22 cellular contexts compared by ENCODE assay signal in genomic region chr3:186842426-186843038, GRCh38. TPM values are rescaled to one million over a fixed set of nuclear protein-coding genes. Genes with fewer than 3 reads are reported as not detected.
"Had no signal": no experiment of that assay in that cellular context is flagged by ENCODE, and none has a peak within 500 bp of the region (broad histone marks: within the 10 kb centered on the region; RNA-seq: fewer than 3 reads in every experiment).

Gene ADIPOQ, plus strand, starts transcription at chr3:186842710. Its CDS starts 10,349 bp downstream, at chr3:186853059.

- DNase-seq: activated CD4-positive, alpha-beta T cell treated with anti-CD3 and anti-CD28 coated beads, Interleukin-2, amount 50 U/mL, for 1 hour; activated CD4-positive, CD25-positive, alpha-beta regulatory T cell; activated naive CD4-positive, alpha-beta T cell treated with Interleukin-2 at 50 U/mL for 16 hours; activated naive CD8-positive, alpha-beta T cell treated with anti-CD3 and anti-CD28 coated beads, Interleukin-2, amount 50 U/mL, for 24 hours; activated T-cell treated with anti-CD3 and anti-CD28 coated beads for 4 hours; colonic mucosa; effector CD4-positive, alpha-beta T cell; esophagus squamous epithelium; hypothalamus; kidney glomerular epithelial cell; mesendoderm; occipital lobe; sigmoid colon; stimulated activated CD4-positive, alpha-beta T cell treated with anti-CD3 and anti-CD28 coated beads, Interleukin-12 subunit alpha, Interleukin-12 subunit beta, amount 100 ng/mL, for 4 hours had no signal

- H3K4me1 Mint-ChIP-seq: activated naive CD8-positive, alpha-beta T cell treated with anti-CD3 and anti-CD28 coated beads, Interleukin-2, amount 50 U/mL, for 24 hours; activated T-helper 17 cell treated with anti-CD3 and anti-CD28 coated beads, Interleukin-2, amount 50 U/mL, for 72 hours; nephron had no signal

- ATAC-seq: activated naive CD8-positive, alpha-beta T cell treated with anti-CD3 and anti-CD28 coated beads, Interleukin-2, amount 50 U/mL, for 24 hours; activated T-helper 17 cell treated with anti-CD3 and anti-CD28 coated beads, Interleukin-2, amount 50 U/mL, for 72 hours had no signal

- H3K4me3 ChIP-seq: cardiac muscle cell, colonic mucosa, esophagus squamous epithelium, sigmoid colon had no signal

- H3K4me3 Mint-ChIP-seq: activated naive CD8-positive, alpha-beta T cell treated with anti-CD3 and anti-CD28 coated beads, Interleukin-2, amount 50 U/mL, for 24 hours; activated T-helper 17 cell treated with anti-CD3 and anti-CD28 coated beads, Interleukin-2, amount 50 U/mL, for 72 hours; nephron; T-helper 2 cell treated with Interferon-gamma antibody and Interleukin-4, amounts not matched to agents 5 μg/mL and 100 μg/mL, for 36 hours had no signal

- H3K27ac ChIP-seq: cardiac muscle cell, colonic mucosa, esophagus squamous epithelium, sigmoid colon had no signal

- H3K9me3 ChIP-seq: colonic mucosa, esophagus squamous epithelium, sigmoid colon had no signal

- H3K4me1 ChIP-seq: colonic mucosa, esophagus squamous epithelium, sigmoid colon had no signal

- H3K9me3 Mint-ChIP-seq: activated naive CD8-positive, alpha-beta T cell treated with anti-CD3 and anti-CD28 coated beads, Interleukin-2, amount 50 U/mL, for 24 hours; activated T-helper 17 cell treated with anti-CD3 and anti-CD28 coated beads, Interleukin-2, amount 50 U/mL, for 72 hours; nephron; T-helper 2 cell treated with Interferon-gamma antibody and Interleukin-4, amounts not matched to agents 5 μg/mL and 100 μg/mL, for 36 hours had no signal

- H3K36me3 ChIP-seq: cardiac muscle cell, colonic mucosa, esophagus squamous epithelium, sigmoid colon had no signal

- H3K27ac Mint-ChIP-seq: activated naive CD8-positive, alpha-beta T cell treated with anti-CD3 and anti-CD28 coated beads, Interleukin-2, amount 50 U/mL, for 24 hours; activated T-helper 17 cell treated with anti-CD3 and anti-CD28 coated beads, Interleukin-2, amount 50 U/mL, for 72 hours; nephron; T-helper 2 cell treated with Interferon-gamma antibody and Interleukin-4, amounts not matched to agents 5 μg/mL and 100 μg/mL, for 36 hours had no signal

- H3K27me3 ChIP-seq: cardiac muscle cell, colonic mucosa had no signal

RNA-seq across cellular contexts. Expression of gene ADIPOQ, which starts in this region (rescaled TPM):
- total RNA-seq: activated T-helper 17 cell treated with anti-CD3 and anti-CD28 coated beads, Interleukin-2, amount 50 U/mL, for 72 hours; astrocyte; cardiac muscle cell; endothelial cell of umbilical vein; esophagus squamous epithelium; fibroblast of villous mesenchyme; occipital lobe; pulmonary artery endothelial cell had no signal
